In the genomic region with DNA sequence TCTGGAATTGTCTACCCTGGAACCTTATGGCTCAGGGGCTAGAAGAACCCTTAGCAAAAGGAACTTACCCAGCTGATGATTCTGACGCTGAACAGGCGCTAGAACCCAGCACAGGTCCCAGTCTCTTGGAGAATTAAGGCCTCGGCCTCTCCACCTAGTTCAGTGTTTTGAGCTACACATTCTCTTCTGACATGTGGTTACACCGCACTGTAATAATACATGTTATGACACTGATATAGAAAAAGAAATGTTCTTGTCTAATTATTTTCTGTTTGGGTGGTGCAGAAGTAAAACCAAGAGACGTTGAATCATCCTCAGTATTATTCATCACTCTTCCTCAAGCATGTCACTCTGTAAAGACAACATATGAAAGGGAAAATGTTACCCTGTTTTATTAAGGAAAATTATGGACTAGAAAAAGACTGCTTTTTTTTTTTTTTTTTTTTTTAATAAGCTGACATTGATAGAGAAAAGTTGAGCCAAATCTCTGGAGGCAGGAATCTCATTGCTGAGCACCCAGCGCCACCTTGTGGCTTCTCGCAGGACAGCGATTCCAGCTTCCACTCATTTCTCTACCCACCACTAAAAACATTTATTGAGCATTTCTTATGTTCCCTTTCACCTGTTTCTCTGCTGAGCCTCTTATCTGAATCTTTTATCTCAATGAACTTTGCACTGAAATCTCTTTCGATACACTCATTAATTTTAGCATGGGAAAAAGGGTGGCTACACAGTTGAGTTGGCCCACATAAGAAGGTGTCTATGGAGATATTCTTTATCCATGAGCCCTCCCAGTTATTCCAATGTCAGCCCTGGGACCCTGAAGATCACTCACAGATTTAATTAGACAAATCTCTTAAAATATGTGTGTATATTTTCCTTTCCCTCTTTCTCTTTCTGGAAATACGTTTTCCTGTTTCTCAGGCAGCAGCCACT, we compare ENCODE assay signal across 9 cellular contexts. TPM values are rescaled to one million over a fixed set of nuclear protein-coding genes. Genes with fewer than 3 reads are reported as not detected.
DNase-seq lines count a peak whose midpoint lies in the region; ATAC-seq and TF ChIP-seq lines count a peak whose summit lies in the region.
"Had no signal": no experiment of that assay in that cellular context is flagged by ENCODE, and none has a peak within 500 bp of the region (broad histone marks: within the 10 kb centered on the region; RNA-seq: fewer than 3 reads in every experiment).

No MANE protein-coding gene starts in this region.

- TF ChIP-seq CTCF in KMS-11 (conservative IDR thresholded peaks at IDR 0.05; ENCODE audit: low read depth, low read length) (peak; percentile 90), MCF 10A (IDR thresholded peaks at IDR 0.05; ENCODE audit: unreplicated experiment) (peak; percentile 93), kidney epithelial cell (IDR thresholded peaks at IDR 0.05; ENCODE audit: insufficient read depth, low read length, poor library complexity, severe bottlenecking) (peak; percentile 90)

- intact Hi-C loops in MCF 10A (cut with micrococcal nuclease), result loop anchor here (1.0 to 2.0 kb wide), 7 partner anchors 29 to 625 kb away; no protein-coding TSS in a partner anchor

- no peaks in the 10 kb centered on the region for H3K4me1 ChIP-seq in KMS-11 (ENCODE audit: low read depth, poor library complexity, severe bottlenecking)

- H3K36me3 ChIP-seq in KMS-11 (ENCODE audit: insufficient read depth) (no peaks in the 10 kb centered on the region), kidney epithelial cell (ENCODE audit: control insufficient read depth, insufficient read depth, low read length) (no peaks in the 10 kb centered on the region)

- H3K4me3 ChIP-seq in KMS-11 (IDR thresholded peaks at IDR 0.05; ENCODE audit: insufficient read depth, low read depth, low read length) (no peak overlapping the region), kidney epithelial cell (ENCODE audit: low read depth, low read length) (no peak overlapping the region)

- no peaks in the 10 kb centered on the region for H3K79me2 ChIP-seq in KMS-11 (ENCODE audit: insufficient read depth, low read depth)

- in situ Hi-C loops in G401 (cut with HindIII; ENCODE audit: low sequenced_read_pairs), result no loop called here

- H3K4me3 Mint-ChIP-seq in MCF 10A (ENCODE audit: unreplicated experiment), result no peak overlapping the region
- H3K4me3 Mint-ChIP-seq: central memory CD8-positive, alpha-beta T cell had no signal

- CTCF ChIA-PET in MCF 10A (lab: Yijun Ruan, JAX), result interaction anchor here (0.5 to 15.8 kb wide), 97 partner anchors 10 to 1895 kb away, joined by 3 to 436 read pairs (median 4); a partner anchor contains a TSS

- no TSS peak for BruUV-seq in MCF 10A (replicated peaks; lab: Mats Ljungman, UMichigan)

- H3K27me3 ChIP-seq in KMS-11 (ENCODE audit: insufficient read depth, low read depth), result no peaks in the 10 kb centered on the region
- peaks cover 3% of the 10 kb centered on the region for H3K27me3 ChIP-seq in kidney epithelial cell (ENCODE audit: control insufficient read depth, insufficient read depth, low read length)

- POLR2A ChIA-PET in MCF 10A (lab: Yijun Ruan, JAX), result interaction anchor here (0.5 to 2.8 kb wide), 9 partner anchors 24 to 408 kb away, joined by 3 to 37 read pairs (median 3); no protein-coding TSS in a partner anchor

- no peak overlapping the region for H3K27ac ChIP-seq in KMS-11

- H4K20me1 ChIP-seq in KMS-11 (ENCODE audit: insufficient read depth), result no peaks in the 10 kb centered on the region

- H3K9me3 Mint-ChIP-seq in MCF 10A (ENCODE audit: unreplicated experiment), result no peaks in the 10 kb centered on the region
- H3K9me3 Mint-ChIP-seq: central memory CD8-positive, alpha-beta T cell had no signal

- DNase-seq in G401 (ENCODE audit: low spot score), result peak; percentile 27
- peak; percentile 39 for DNase-seq in SKM-1 treated with dmso at 0.1 percent for 144 hours (lab: John Stamatoyannopoulos, UW; ENCODE audit: unreplicated experiment)
- DNase-seq in MCF 10A (ENCODE audit: unreplicated experiment), result peak; percentile 62
- DNase-seq in kidney epithelial cell (ENCODE audit: low read depth), result no peak
- DNase-seq in stimulated activated CD4-positive, alpha-beta T cell treated with anti-CD3 and anti-CD28 coated beads, Interleukin-4, amount 100 ng/mL, for 24 hours, result peak; percentile 44

- ATAC-seq in GM21447 (IDR thresholded peaks at IDR 0.05; ENCODE audit: unreplicated experiment) (peak; percentile 60), HG02840 (IDR thresholded peaks at IDR 0.05; ENCODE audit: low FRiP score, unreplicated experiment) (no peak)

- no peaks in the 10 kb centered on the region for H3K36me3 Mint-ChIP-seq in MCF 10A (ENCODE audit: insufficient read depth, unreplicated experiment)

- no peak overlapping the region for H3K27ac Mint-ChIP-seq in MCF 10A (ENCODE audit: low read depth, unreplicated experiment)

- H3K9ac ChIP-seq in KMS-11, result no peak overlapping the region

- no peak overlapping the region for H3K4me2 ChIP-seq in KMS-11

- no peak overlapping the region for H2AFZ ChIP-seq in KMS-11 (ENCODE audit: low read depth)

- no peaks in the 10 kb centered on the region for H3K27me3 Mint-ChIP-seq in MCF 10A (ENCODE audit: insufficient read depth, unreplicated experiment)

- H3K4me1 Mint-ChIP-seq in MCF 10A (ENCODE audit: insufficient read depth, unreplicated experiment), result peaks cover 10% of the 10 kb centered on the region

RNA-seq across cellular contexts. Expression of a gene that starts 12.6 kb away (rescaled TPM):
- not detected in 2 replicates for total RNA-seq in G401 (2014; rRNA removed; shearing (Covaris generic))
- not detected in 2 replicates for total RNA-seq in MCF 10A (2022)
- not detected in 2 replicates for total RNA-seq in kidney epithelial cell
